30 cellular contexts compared by ENCODE assay signal in genomic region chr13:112110479-112110878, GRCh38. TPM values are rescaled to one million over a fixed set of nuclear protein-coding genes. Genes with fewer than 3 reads are reported as not detected.
"Had no signal": no experiment of that assay in that cellular context is flagged by ENCODE, and none has a peak within 500 bp of the region (broad histone marks: within the 10 kb centered on the region; RNA-seq: fewer than 3 reads in every experiment).

No MANE protein-coding gene starts in this region.

- H3K27me3 ChIP-seq: testis had no signal

- H3K36me3 ChIP-seq: stomach, suprapubic skin, thoracic aorta, thyroid gland, tibial artery, tibial nerve, transverse colon, upper lobe of left lung, upper lobe of right lung, uterus, vagina had no signal

- H3K27ac ChIP-seq: stomach, suprapubic skin, testis, thoracic aorta, thyroid gland, tibial artery, tibial nerve, transverse colon, upper lobe of left lung, upper lobe of right lung, uterus, vagina had no signal

- DNase-seq: stimulated activated CD4-positive, alpha-beta T cell treated with anti-CD3 and anti-CD28 coated beads, Interleukin-2, amount 100 ng/mL, for 48 hours; stimulated activated CD4-positive, alpha-beta T cell treated with anti-CD3 and anti-CD28 coated beads, Interleukin-4, amount 100 ng/mL, for 1 hour; stimulated activated CD4-positive, alpha-beta T cell treated with anti-CD3 and anti-CD28 coated beads, Interleukin-4, amount 100 ng/mL, for 24 hours; stimulated activated CD4-positive, alpha-beta T cell treated with anti-CD3 and anti-CD28 coated beads, Interleukin-4, amount 100 ng/mL, for 4 hours; stimulated activated CD8-positive, alpha-beta memory T cell treated with anti-CD3 and anti-CD28 coated beads, Interleukin-4, amount 100 ng/mL, for 48 hours; stimulated activated naive B cell treated with anti-CD40 and anti-IgM and Interleukin-4, amounts not matched to agents 10 μg/mL and 1 μg/mL and 100 μg/mL, for 72 hours; stimulated activated naive CD4-positive, alpha-beta T cell; stimulated activated naive CD4-positive, alpha-beta T cell treated with Interleukin-2 at 50 U/mL for 16 hours; stimulated activated naive CD8-positive, alpha-beta T cell treated with anti-CD3 and anti-CD28 coated beads, Interleukin-15, amount 100 ng/mL, for 72 hours; stimulated activated naive CD8-positive, alpha-beta T cell treated with anti-CD3 and anti-CD28 coated beads, Interleukin-15, Interleukin-2, amounts not matched to agents 100 U/mL and 50 U/mL, for 24 hours; stomach; substantia nigra; testis; thyroid gland; tibial artery; transverse colon; trophoblast cell; upper lobe of left lung; upper lobe of right lung; uterus had no signal

- H3K4me1 ChIP-seq: testis, upper lobe of right lung, uterus, vagina had no signal

- H3K4me3 ChIP-seq: stomach, suprapubic skin, testis, thoracic aorta, thyroid gland, tibial artery, tibial nerve, transverse colon, upper lobe of left lung, upper lobe of right lung, uterus, vagina had no signal

- H3K9me3 ChIP-seq: stomach, suprapubic skin, testis, thoracic aorta, thyroid gland, tibial artery, tibial nerve, transverse colon, upper lobe of left lung, upper lobe of right lung, uterus, vagina had no signal

- FAIRE-seq: urothelium cell line had no signal

- ATAC-seq: stimulated activated effector memory CD8-positive, alpha-beta T cell treated with anti-CD3 and anti-CD28 coated beads, Interleukin-12 subunit alpha, Interleukin-12 subunit beta, amount 100 ng/mL, for 72 hours; stimulated activated memory B cell treated with anti-CD40 and anti-IgM and Interleukin-4, amounts not matched to agents 10 μg/mL and 1 μg/mL and 100 μg/mL, for 72 hours; stimulated activated naive B cell treated with anti-CD40 and anti-IgM and Interleukin-4, amounts not matched to agents 10 μg/mL and 1 μg/mL and 100 μg/mL, for 72 hours; stimulated activated naive CD8-positive, alpha-beta T cell treated with anti-CD3 and anti-CD28 coated beads, Interleukin-15, amount 100 ng/mL, for 72 hours; stimulated activated naive CD8-positive, alpha-beta T cell treated with anti-CD3 and anti-CD28 coated beads, Interleukin-15, Interleukin-2, amounts not matched to agents 100 U/mL and 50 U/mL, for 24 hours; upper lobe of right lung had no signal

RNA-seq across cellular contexts. Expression of gene SOX1, which starts 43.5 kb away (rescaled TPM):
- total RNA-seq: stomach, subcutaneous adipose tissue, thoracic aorta, tibial nerve, transverse colon, upper lobe of left lung, upper lobe of right lung, ureter, urinary bladder, uterus, vagina had no signal
- polyA plus RNA-seq: stomach, urinary bladder had no signal
